In the genomic region with DNA sequence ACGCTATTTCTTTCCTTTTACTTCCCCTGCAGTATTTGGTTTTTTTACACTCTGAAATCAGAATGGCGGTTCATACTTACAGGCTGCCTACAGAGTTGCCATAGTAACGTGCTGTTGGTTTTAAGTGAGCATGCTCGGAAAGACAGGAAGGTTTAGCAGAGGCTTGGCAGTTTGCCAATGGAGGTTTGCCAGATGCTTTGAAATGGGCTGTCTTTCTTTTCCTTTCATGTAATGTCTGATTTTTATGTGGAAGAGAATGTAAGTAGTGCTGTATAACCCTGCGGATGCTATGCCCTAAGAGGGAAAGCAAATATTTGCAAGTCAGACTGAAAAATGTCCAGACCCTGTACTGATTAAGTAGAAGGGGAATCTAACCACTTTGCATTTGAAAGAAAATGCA, we compare ENCODE assay signal across 8 cellular contexts. TPM values are rescaled to one million over a fixed set of nuclear protein-coding genes. Genes with fewer than 3 reads are reported as not detected.
DNase-seq lines count a peak whose midpoint lies in the region; ATAC-seq and TF ChIP-seq lines count a peak whose summit lies in the region.

No MANE protein-coding gene starts in this region.

- H3K79me2 ChIP-seq in parathyroid adenoma, result peaks cover 6% of the 10 kb centered on the region

- H3K27ac ChIP-seq in SK-N-MC, result peak overlapping the region; percentile 84
- H3K27ac ChIP-seq in parathyroid adenoma, result peak overlapping the region; percentile 7
- peak overlapping the region in 1 of 2 donors; percentile 19 for H3K27ac ChIP-seq in tibial artery

- H3K9ac ChIP-seq in SK-N-MC (ENCODE audit: insufficient read length) (peak overlapping the region; percentile 68), parathyroid adenoma (no peak overlapping the region)

- H3K36me3 Mint-ChIP-seq in HFFc6 (ENCODE audit: low read depth), result peaks cover 11% of the 10 kb centered on the region
- H3K36me3 Mint-ChIP-seq in activated naive CD8-positive, alpha-beta T cell treated with anti-CD3 and anti-CD28 coated beads, Interleukin-2, amount 10 ng/mL, durations not matched to agents 7 days and 5 days, result peaks cover 29% of the 10 kb centered on the region

- H3K4me1 ChIP-seq in parathyroid adenoma, result peaks cover 9% of the 10 kb centered on the region
- peaks cover 0 to 16% (median 9%) of the 10 kb centered on the region in 4 donors for H3K4me1 ChIP-seq in tibial artery

- no peaks in the 10 kb centered on the region for H3K27me3 Mint-ChIP-seq in HFFc6 (ENCODE audit: insufficient read depth)
- no peaks in the 10 kb centered on the region for H3K27me3 Mint-ChIP-seq in activated naive CD8-positive, alpha-beta T cell treated with anti-CD3 and anti-CD28 coated beads, Interleukin-2, amount 10 ng/mL, durations not matched to agents 7 days and 5 days

- no peak for TF ChIP-seq CTCF in HFFc6 (IDR thresholded peaks at IDR 0.05)
- no peak for TF ChIP-seq CTCF in parathyroid adenoma (IDR thresholded peaks at IDR 0.05)
- no peak for TF ChIP-seq CTCF in tibial artery (IDR thresholded peaks at IDR 0.05)

- DNase-seq in G401 (ENCODE audit: low spot score), result peak; percentile 96
- DNase-seq in HFFc6, result peak; percentile 89
- peak; percentile 97 for DNase-seq in MV-4-11 (lab: John Stamatoyannopoulos, UW)
- peak; percentile 98 for DNase-seq in SK-N-MC (ENCODE audit: low read depth, low spot score)
- DNase-seq in activated naive CD8-positive, alpha-beta T cell treated with anti-CD3 and anti-CD28 coated beads, Interleukin-2, amount 10 ng/mL, durations not matched to agents 7 days and 5 days, result peak; percentile 61
- peak; percentile 81 for DNase-seq in Right ventricle myocardium inferior (ENCODE audit: missing footprints)
- DNase-seq in tibial artery, result peak; percentile 80 to 86

- POLR2A ChIA-PET in activated naive CD8-positive, alpha-beta T cell treated with anti-CD3 and anti-CD28 coated beads, Interleukin-2, amount 10 ng/mL, durations not matched to agents 7 days and 5 days (lab: Charles Lee), result interaction anchor here (1.9 kb wide), 1 partner anchor 33 kb away, joined by 7 read pairs; the partner anchor contains the start of gene ARID4A

- in situ Hi-C loops in G401 (cut with HindIII; ENCODE audit: low sequenced_read_pairs), result no loop called here

- H3K9me3 ChIP-seq in SK-N-MC (ENCODE audit: low read depth, low read length) (no peaks in the 10 kb centered on the region), parathyroid adenoma (ENCODE audit: control insufficient read depth, low read length) (no peaks in the 10 kb centered on the region), tibial artery (no peaks in the 10 kb centered on the region)

- peak overlapping the region; percentile 25 for H2AFZ ChIP-seq in parathyroid adenoma

- H3K4me1 Mint-ChIP-seq in HFFc6 (ENCODE audit: low read depth), result peaks cover 16% of the 10 kb centered on the region
- H3K4me1 Mint-ChIP-seq in activated naive CD8-positive, alpha-beta T cell treated with anti-CD3 and anti-CD28 coated beads, Interleukin-2, amount 10 ng/mL, durations not matched to agents 7 days and 5 days, result peaks cover 16% of the 10 kb centered on the region

- peak overlapping the region; percentile 80 for H3K4me3 ChIP-seq in SK-N-MC
- H3K4me3 ChIP-seq in parathyroid adenoma (ENCODE audit: low read depth, low read length), result peak overlapping the region; percentile 8
- H3K4me3 ChIP-seq in tibial artery, result peak overlapping the region in 1 of 2 donors; percentile 13

- ATAC-seq in activated naive CD8-positive, alpha-beta T cell treated with anti-CD3 and anti-CD28 coated beads, Interleukin-2, amount 10 ng/mL, durations not matched to agents 7 days and 5 days (ENCODE audit: low read depth), result peak; percentile 97
- ATAC-seq in Right ventricle myocardium inferior, result peak; percentile 72

- H3K27me3 ChIP-seq in parathyroid adenoma (ENCODE audit: control insufficient read depth, insufficient read depth, low read length), result no peaks in the 10 kb centered on the region
- no peaks in the 10 kb centered on the region for H3K27me3 ChIP-seq in tibial artery

- peak overlapping the region; percentile 40 for H3K4me2 ChIP-seq in parathyroid adenoma (ENCODE audit: low read length)

- peak overlapping the region; percentile 46; the same call in 1 of the 2 replicates for H3K4me3 Mint-ChIP-seq in HFFc6
- peak overlapping the region; percentile 76 for H3K4me3 Mint-ChIP-seq in activated naive CD8-positive, alpha-beta T cell treated with anti-CD3 and anti-CD28 coated beads, Interleukin-2, amount 10 ng/mL, durations not matched to agents 7 days and 5 days

- peaks cover 38% of the 10 kb centered on the region for H3K36me3 ChIP-seq in SK-N-MC (ENCODE audit: insufficient read depth, low read length)
- no peaks in the 10 kb centered on the region for H3K36me3 ChIP-seq in parathyroid adenoma (ENCODE audit: control insufficient read depth, insufficient read depth, low read length)
- H3K36me3 ChIP-seq in tibial artery, result peaks cover 19 to 38% (median 26%) of the 10 kb centered on the region in 3 donors

- H3K9me3 Mint-ChIP-seq in HFFc6, result no peaks in the 10 kb centered on the region
- H3K9me3 Mint-ChIP-seq in activated naive CD8-positive, alpha-beta T cell treated with anti-CD3 and anti-CD28 coated beads, Interleukin-2, amount 10 ng/mL, durations not matched to agents 7 days and 5 days, result no peaks in the 10 kb centered on the region

- intact Hi-C loops in Right ventricle myocardium inferior (cut with DNase I) (no loop called here), tibial artery (cut with DNase I; ENCODE audit: low total_unique reads) (no loop called here)

- peak overlapping the region; percentile 76 for H3K27ac Mint-ChIP-seq in HFFc6
- peak overlapping the region; percentile 76 for H3K27ac Mint-ChIP-seq in activated naive CD8-positive, alpha-beta T cell treated with anti-CD3 and anti-CD28 coated beads, Interleukin-2, amount 10 ng/mL, durations not matched to agents 7 days and 5 days

RNA-seq across cellular contexts. Expression of gene ARID4A, which starts 32.8 kb away (rescaled TPM):
- 6.9 and 8.5 TPM in 2 replicates for total RNA-seq in G401 (2014; rRNA removed; shearing (Covaris generic))
- total RNA-seq in HFFc6 (2021; fragmentation: NEBNext Ultra II Directional; extraction: Animal tissue kit (Norgen Biotek cat#: 25700)), result 10 to 100 TPM; 10.5 to 13.4 (median 12.3) TPM
- 10 to 100 TPM; 51.4 to 53.2 TPM for total RNA-seq in activated naive CD8-positive, alpha-beta T cell treated with anti-CD3 and anti-CD28 coated beads, Interleukin-2, amount 10 ng/mL, durations not matched to agents 7 days and 5 days
- 14.7 TPM for total RNA-seq in Right ventricle myocardium inferior
